ENCODE assay signal across 17 cellular contexts in genomic region chr1:236870721-236871120, GRCh38.
DNase-seq lines count a peak whose midpoint lies in the region; ATAC-seq, FAIRE-seq and TF ChIP-seq lines count a peak whose summit lies in the region.
"Had no signal": no experiment of that assay in that cellular context is flagged by ENCODE, and none has a peak within 500 bp of the region (broad histone marks: within the 10 kb centered on the region; RNA-seq: fewer than 3 reads in every experiment).

No MANE protein-coding gene starts in this region.

- no peak overlapping the region for H2BK15ac ChIP-seq in H1 (ENCODE audit: low read length)

- no peak overlapping the region for H3K14ac ChIP-seq in H1 (ENCODE audit: insufficient read length)

- no peak overlapping the region for H2BK5ac ChIP-seq in H1 (ENCODE audit: low read depth, low read length)

- H3K23ac ChIP-seq in H1 (ENCODE audit: insufficient read length): no peak overlapping the region

- POLR2A ChIA-PET in H1 (lab: Charles Lee; ENCODE audit: partially characterized antibody): no interaction called here
- POLR2A ChIA-PET in CD4-positive, alpha-beta memory T cell (lab: Charles Lee; ENCODE audit: partially characterized antibody): no interaction called here

- H3K4me1 Mint-ChIP-seq in CD4-positive, alpha-beta memory T cell: no peaks in the 10 kb centered on the region

- H3K27me3 Mint-ChIP-seq in CD4-positive, alpha-beta memory T cell: no peaks in the 10 kb centered on the region
- H3K27me3 Mint-ChIP-seq: activated naive CD8-positive, alpha-beta T cell; naive thymus-derived CD8-positive, alpha-beta T cell had no signal

- no peaks in the 10 kb centered on the region for H3K79me1 ChIP-seq in H1 (ENCODE audit: low read depth, low read length)

- no peak for TF ChIP-seq RAD21 in H1 (IDR thresholded peaks at IDR 0.05 in 1 of 2, conservative IDR thresholded peaks at IDR 0.05 in 1 of 2; ENCODE audit: low read depth in 2 of 2, low read length in 2 of 2)

- no peak overlapping the region for H2BK20ac ChIP-seq in H1 (ENCODE audit: low read length)

- H2AK5ac ChIP-seq in H1 (ENCODE audit: low read depth, low read length): no peak overlapping the region

- H3K9me3 ChIP-seq in BLaER1 treated with 17β-estradiol and CSF1 and Interleukin-3, amounts not matched to agents 10 nM and 100 nM (replicated peaks in 1 of 11): peaks cover 0 to 23% (median 15%) of the 10 kb centered on the region in 11 experiments; a peak in 18 of 22 replicates
- H3K9me3 ChIP-seq in H1 (ENCODE audit: insufficient read depth in 2 of 2, low read depth in 1 of 2, low read length in 1 of 2): no peaks in the 10 kb centered on the region
- H3K9me3 ChIP-seq in CD4-positive, alpha-beta memory T cell (ENCODE audit: control insufficient read depth in 1 of 2, low read length in 2 of 2): no peaks in the 10 kb centered on the region

- H3K79me2 ChIP-seq in H1 (ENCODE audit: control insufficient read depth in 1 of 2, insufficient read depth in 2 of 2, low read length in 2 of 2): no peaks in the 10 kb centered on the region

- H3K27ac ChIP-seq in BLaER1 treated with 17β-estradiol and CSF1 and Interleukin-3, amounts not matched to agents 10 nM and 100 nM: peak overlapping the region in 7 of 11 experiments; percentile 5 to 71 (median 65); a peak in 12 of 22 replicates
- H3K27ac ChIP-seq in H1 (ENCODE audit: low read depth, low read length): no peak overlapping the region
- no peak overlapping the region for H3K27ac ChIP-seq in CD4-positive, alpha-beta memory T cell (ENCODE audit: low read depth, low read length)

- H4K20me1 ChIP-seq in BLaER1 treated with 17β-estradiol and CSF1 and Interleukin-3, amounts not matched to agents 10 nM and 100 nM: no peaks in the 10 kb centered on the region
- no peaks in the 10 kb centered on the region for H4K20me1 ChIP-seq in H1 (replicated peaks in 1 of 2; ENCODE audit: control insufficient read depth in 1 of 2, insufficient read depth in 2 of 2, low read length in 2 of 2)

- H3K4me1 ChIP-seq in BLaER1 treated with 17β-estradiol and CSF1 and Interleukin-3, amounts not matched to agents 10 nM and 100 nM: peaks cover 0 to 31% (median 17%) of the 10 kb centered on the region in 10 experiments; a peak in 12 of 20 replicates
- no peaks in the 10 kb centered on the region for H3K4me1 ChIP-seq in H1 (replicated peaks in 1 of 4; ENCODE audit: control insufficient read depth in 3 of 4, insufficient read depth in 4 of 4, low read length in 3 of 4)
- H3K4me1 ChIP-seq in CD4-positive, alpha-beta memory T cell (ENCODE audit: insufficient read depth, low read length): no peaks in the 10 kb centered on the region

- no peak overlapping the region for H3K4me3 ChIP-seq in BLaER1 treated with 17β-estradiol and CSF1 and Interleukin-3, amounts not matched to agents 10 nM and 100 nM
- no peak overlapping the region for H3K4me3 ChIP-seq in H1 (ENCODE audit: extremely low read depth in 1 of 4, insufficient read depth in 2 of 4, low read depth in 3 of 4, low read length in 4 of 4)
- no peak overlapping the region for H3K4me3 ChIP-seq in CD4-positive, alpha-beta memory T cell (ENCODE audit: low read length in 2 of 2)

- no peak overlapping the region for H4K91ac ChIP-seq in H1 (replicated peaks; ENCODE audit: insufficient read length, low read length)

- H4K8ac ChIP-seq in H1 (ENCODE audit: extremely low read depth, insufficient read depth, low read length): no peak overlapping the region

- H3K27ac Mint-ChIP-seq in CD4-positive, alpha-beta memory T cell: peak overlapping the region in 1 of 7 donors; percentile 1
- H3K27ac Mint-ChIP-seq: activated naive CD8-positive, alpha-beta T cell had no signal

- intact Hi-C loops in CD4-positive, alpha-beta memory T cell (cut with micrococcal nuclease): no loop called here

- H3K56ac ChIP-seq in H1 (replicated peaks; ENCODE audit: insufficient read length, low read depth, low read length): no peak overlapping the region

- no peak overlapping the region for H2BK12ac ChIP-seq in H1 (ENCODE audit: low read depth, low read length)

- peak; percentile 77 for DNase-seq in NOMO-1 treated with dmso at 0.1 percent for 144 hours (lab: John Stamatoyannopoulos, UW; ENCODE audit: unreplicated experiment)
- DNase-seq in H1 (ENCODE audit: low read depth in 1 of 2, low spot score in 2 of 2): no peak
- no peak for DNase-seq in NCI-H526 (lab: John Stamatoyannopoulos, UW)
- DNase-seq in NCI-H446 treated with DMSO at 0.1 percent for 48 hours (lab: John Stamatoyannopoulos, UW): no peak
- no peak for DNase-seq in CD4-positive, alpha-beta memory T cell
- DNase-seq: activated CD8-positive, alpha-beta memory T cell treated with anti-CD3 and anti-CD28 coated beads for 24 hours; glutamatergic neuron; kidney; naive thymus-derived CD8-positive, alpha-beta T cell; NCI-H2107; retina; stimulated activated CD4-positive, alpha-beta T cell treated with anti-CD3 and anti-CD28 coated beads, Interleukin-4, amount 100 ng/mL, for 24 hours; stimulated activated naive CD4-positive, alpha-beta T cell had no signal

- no peak for FAIRE-seq in H1 (lab: Jason Lieb, UNC)
- FAIRE-seq: kidney had no signal

- TF ChIP-seq EP300 in H1 (IDR thresholded peaks at IDR 0.05; ENCODE audit: borderline replicate concordance in 1 of 2, low read depth in 2 of 2, low read length in 2 of 2): no peak

- H3K36me3 Mint-ChIP-seq in CD4-positive, alpha-beta memory T cell: peaks cover 65 to 75% of the 10 kb centered on the region in 2 donors

- no peak for TF ChIP-seq CTCF in H1 (IDR thresholded peaks at IDR 0.05; ENCODE audit: control extremely low read depth in 1 of 3, insufficient read depth in 1 of 3, low read depth in 1 of 3, low read length in 3 of 3)

- ATAC-seq in GM21619 (IDR thresholded peaks at IDR 0.05; ENCODE audit: unreplicated experiment) (peak; percentile 38), HG03439 (IDR thresholded peaks at IDR 0.05; ENCODE audit: unreplicated experiment) (no peak)
- ATAC-seq: naive thymus-derived CD8-positive, alpha-beta T cell had no signal

- no peak overlapping the region for H3K4me3 Mint-ChIP-seq in CD4-positive, alpha-beta memory T cell
- H3K4me3 Mint-ChIP-seq: activated naive CD8-positive, alpha-beta T cell; naive thymus-derived CD8-positive, alpha-beta T cell had no signal

- no peak for TF ChIP-seq POLR2A in H1 (IDR thresholded peaks at IDR 0.05; ENCODE audit: control extremely low read depth in 1 of 2, low read depth in 2 of 2, low read length in 2 of 2)

- peak overlapping the region in 3 of 11 experiments; percentile 7 to 49 (median 36); a peak in 4 of 22 replicates for H3K9ac ChIP-seq in BLaER1 treated with 17β-estradiol and CSF1 and Interleukin-3, amounts not matched to agents 10 nM and 100 nM
- H3K9ac ChIP-seq in H1 (replicated peaks in 1 of 4; ENCODE audit: extremely low read depth in 1 of 4, low read depth in 3 of 4, low read length in 3 of 4): no peak overlapping the region

- peaks cover 59 to 99% (median 90%) of the 10 kb centered on the region in 11 experiments for H3K36me3 ChIP-seq in BLaER1 treated with 17β-estradiol and CSF1 and Interleukin-3, amounts not matched to agents 10 nM and 100 nM
- peaks cover 0 to 5% (median 0%) of the 10 kb centered on the region in 4 experiments; a peak in 2 of 8 replicates for H3K36me3 ChIP-seq in H1 (ENCODE audit: control insufficient read depth in 2 of 4, insufficient read depth in 4 of 4, low read length in 3 of 4)
- H3K36me3 ChIP-seq in CD4-positive, alpha-beta memory T cell (ENCODE audit: insufficient read depth, low read length): peaks cover 10% of the 10 kb centered on the region

- no peaks in the 10 kb centered on the region for H3K9me3 Mint-ChIP-seq in CD4-positive, alpha-beta memory T cell
- H3K9me3 Mint-ChIP-seq: naive thymus-derived CD8-positive, alpha-beta T cell had no signal

- H3K4me2 ChIP-seq in BLaER1 treated with 17β-estradiol and CSF1 and Interleukin-3, amounts not matched to agents 10 nM and 100 nM: peak overlapping the region in 6 of 11 experiments; percentile 16 to 75 (median 64); a peak in 12 of 22 replicates
- no peak overlapping the region for H3K4me2 ChIP-seq in H1 (ENCODE audit: insufficient read depth in 1 of 2, low read depth in 2 of 2, low read length in 2 of 2)

- H3K27me3 ChIP-seq in BLaER1 treated with 17β-estradiol and CSF1 and Interleukin-3, amounts not matched to agents 10 nM and 100 nM: no peaks in the 10 kb centered on the region
- no peaks in the 10 kb centered on the region for H3K27me3 ChIP-seq in H1 (replicated peaks in 1 of 4; ENCODE audit: control insufficient read depth in 3 of 4, extremely low read depth in 1 of 4, insufficient read depth in 3 of 4, low read length in 3 of 4)
- no peaks in the 10 kb centered on the region for H3K27me3 ChIP-seq in CD4-positive, alpha-beta memory T cell (ENCODE audit: insufficient read depth, low read length)

- H2AFZ ChIP-seq in H1 (ENCODE audit: low read length): no peak overlapping the region

- no peaks in the 10 kb centered on the region; the same call in 1 of the 2 replicates for H3K23me2 ChIP-seq in H1 (ENCODE audit: low read depth, low read length)

- no peak overlapping the region for H3K18ac ChIP-seq in H1 (ENCODE audit: extremely low read depth, low read length)

- no peak overlapping the region for H4K5ac ChIP-seq in H1 (ENCODE audit: insufficient read length, low read depth, low read length)

- CTCF ChIA-PET in H1 (lab: Charles Lee; ENCODE audit: partially characterized antibody): interaction anchor here (0.8 to 1.6 kb wide), 6 partner anchors 9 to 262 kb away, joined by 3 to 7 read pairs (median 4); no protein-coding TSS in a partner anchor
- CTCF ChIA-PET in CD4-positive, alpha-beta memory T cell (lab: Charles Lee; ENCODE audit: partially characterized antibody): interaction anchor here (0.6 to 2.9 kb wide), 4 partner anchors 10 to 719 kb away, joined by 3 to 8 read pairs (median 6); no protein-coding TSS in a partner anchor

- H3K4ac ChIP-seq in H1 (replicated peaks; ENCODE audit: insufficient read length, low read depth, low read length): no peak overlapping the region

- H2BK120ac ChIP-seq in H1 (replicated peaks; ENCODE audit: low read depth, low read length): no peak overlapping the region

- WGBS in H1 (ENCODE audit: extremely low coverage in 1 of 2, insufficient coverage in 1 of 2, insufficient read length in 1 of 2, insufficient replicate concordance in 2 of 2, low coverage in 1 of 2, low lambda C conversion rate in 2 of 2, missing lambda C conversion rate in 1 of 2), 2 experiments: 91% methylated on average over 6 of the region's 6 CpGs; no CpG with 5 or more reads in 1 of the 2 experiments

TF ChIP-seq in H1, 55 proteins besides CTCF, POLR2A, EP300 and RAD21:
- TF ChIP-seq CEBPB (IDR thresholded peaks at IDR 0.05; ENCODE audit: low read depth, low read length) (peak; percentile 68), JUN (IDR thresholded peaks at IDR 0.05; ENCODE audit: low read depth, low read length) (no peak)
TF ChIP-seq in H1: peak in this region for 1.

Comparison
In these comparisons a context has a peak if more than half of its experiments do, and no peak if none do; other contexts are left out.
1. H3K27ac ChIP-seq: peak in BLaER1 treated with 17β-estradiol and CSF1 and Interleukin-3, amounts not matched to agents 10 nM and 100 nM (7 of 11); none in H1 (single experiment) and CD4-positive, alpha-beta memory T cell (single experiment).
2. H3K4me2 ChIP-seq: peak in BLaER1 treated with 17β-estradiol and CSF1 and Interleukin-3, amounts not matched to agents 10 nM and 100 nM (6 of 11); none in H1 (0 of 2).